In the genomic region with DNA sequence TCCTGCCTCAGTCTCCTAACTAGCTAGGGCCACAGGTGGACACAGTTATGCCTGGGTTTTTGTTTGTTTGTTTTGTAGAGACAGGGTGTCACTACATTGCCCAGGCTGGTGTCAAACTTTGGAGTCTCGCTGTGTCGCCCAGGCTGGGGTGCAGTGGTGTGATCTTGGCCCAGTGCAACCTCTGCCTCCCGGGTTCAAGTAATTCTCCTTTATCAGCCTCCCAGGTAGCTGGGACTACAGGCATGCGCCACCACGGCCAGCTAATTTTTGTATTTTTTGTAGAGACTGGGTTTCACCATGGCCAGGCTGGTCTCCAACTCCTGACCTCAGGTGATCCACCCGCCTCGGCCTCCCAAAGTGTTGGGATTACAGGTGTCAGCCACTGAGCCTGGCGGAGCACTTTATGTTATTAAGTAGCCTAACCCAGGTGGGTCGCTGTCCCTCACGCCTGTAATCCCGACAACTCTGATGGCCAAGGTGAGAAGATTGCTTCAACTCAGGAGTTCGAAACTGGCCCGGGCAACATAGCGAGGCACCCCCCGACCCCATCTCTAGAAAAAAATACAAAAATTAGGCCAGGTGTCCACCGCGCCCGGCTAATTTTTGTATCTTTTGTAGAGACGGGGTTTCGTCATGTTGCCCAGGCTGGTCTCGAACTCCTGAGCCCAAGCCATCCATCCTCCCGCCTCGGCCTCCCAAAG, we compare ENCODE assay signal across 7 cellular contexts.
DNase-seq lines count a peak whose midpoint lies in the region; ATAC-seq and TF ChIP-seq lines count a peak whose summit lies in the region.
"Not testable (repeated sequence)": the region's sequence is repeated elsewhere in the genome, so short reads cannot be mapped to it uniquely, and the experiment has no call there.

No MANE protein-coding gene starts in this region.

- WGBS in mesodermal cell (ENCODE audit: insufficient coverage in 2 of 2), 2 experiments: 92 to 98% methylated on average over 9 to 11 of the region's 23 CpGs

- peak overlapping the region; percentile 89 for H3K27ac ChIP-seq in foreskin keratinocyte
- H3K27ac ChIP-seq in mesodermal cell (ENCODE audit: low read depth, low read length, severe bottlenecking): not testable (repeated sequence)
- H3K27ac ChIP-seq in gastrocnemius medialis: peak overlapping the region; percentile 86 to 93 (median 90)

- TF ChIP-seq POLR2A in gastrocnemius medialis (IDR thresholded peaks at IDR 0.05): not testable (repeated sequence)

- not testable (repeated sequence) for H3K9me3 ChIP-seq in ES-I3 (ENCODE audit: control insufficient read depth, insufficient read depth, low read length); mesodermal cell (ENCODE audit: control insufficient read depth, low read length); gastrocnemius medialis

- H3K9ac ChIP-seq in ES-I3 (ENCODE audit: low read depth, low read length): peak overlapping the region; percentile 11; the same call in 1 of the 2 replicates

- H3K4me3 Mint-ChIP-seq in activated CD4-positive, alpha-beta memory T cell treated with anti-CD3 and anti-CD28 coated beads for 36 hours: peak overlapping the region; percentile 98
- H3K4me3 Mint-ChIP-seq in MCF 10A (ENCODE audit: unreplicated experiment): peak overlapping the region; percentile 85

- not testable (repeated sequence) for ATAC-seq in foreskin keratinocyte, gastrocnemius medialis

- POLR2A ChIA-PET in activated CD4-positive, alpha-beta memory T cell treated with anti-CD3 and anti-CD28 coated beads for 36 hours (lab: Charles Lee): interaction anchor here (1.0 kb wide), 1 partner anchor 92 kb away, joined by 3 read pairs; no protein-coding TSS in a partner anchor
- POLR2A ChIA-PET in MCF 10A (lab: Yijun Ruan, JAX): interaction anchor here (1.2 kb wide), 1 partner anchor 128 kb away, joined by 3 read pairs; no protein-coding TSS in a partner anchor

- intact Hi-C loops in activated CD4-positive, alpha-beta memory T cell treated with anti-CD3 and anti-CD28 coated beads for 36 hours (cut with micrococcal nuclease); MCF 10A (cut with micrococcal nuclease); gastrocnemius medialis (cut with DNase I; ENCODE audit: low total_unique reads): not testable (repeated sequence)

- H3K9me3 Mint-ChIP-seq in activated CD4-positive, alpha-beta memory T cell treated with anti-CD3 and anti-CD28 coated beads for 36 hours; MCF 10A (ENCODE audit: unreplicated experiment): not testable (repeated sequence)

- not testable (repeated sequence) for H3K27ac Mint-ChIP-seq in activated CD4-positive, alpha-beta memory T cell treated with anti-CD3 and anti-CD28 coated beads for 36 hours; MCF 10A (ENCODE audit: low read depth, unreplicated experiment)

- not testable (repeated sequence) for H3K4me1 ChIP-seq in ES-I3 (ENCODE audit: insufficient read depth, low read length); foreskin keratinocyte; mesodermal cell (ENCODE audit: control insufficient read depth, insufficient read depth, low read length, poor library complexity, severe bottlenecking); gastrocnemius medialis

- peak overlapping the region; percentile 60 for H3K4me3 ChIP-seq in mesodermal cell (ENCODE audit: extremely low read depth, insufficient read depth, low read length, poor library complexity, severe bottlenecking)
- peak overlapping the region; percentile 64 to 92 (median 80) for H3K4me3 ChIP-seq in gastrocnemius medialis

- in situ Hi-C loops in gastrocnemius medialis (cut with MboI; ENCODE audit: low sequenced_read_pairs in 4 of 4): not testable (repeated sequence)

- H3K36me3 ChIP-seq in ES-I3 (ENCODE audit: insufficient read depth, low read length); mesodermal cell (ENCODE audit: control insufficient read depth, insufficient read depth, low read length); gastrocnemius medialis: not testable (repeated sequence)

- not testable (repeated sequence) for BruUV-seq in MCF 10A (replicated peaks; lab: Mats Ljungman, UMichigan)

- TF ChIP-seq CTCF in MCF 10A (IDR thresholded peaks at IDR 0.05; ENCODE audit: unreplicated experiment); foreskin keratinocyte (conservative IDR thresholded peaks at IDR 0.05); gastrocnemius medialis (IDR thresholded peaks at IDR 0.05 in 4 of 5, conservative IDR thresholded peaks at IDR 0.05 in 1 of 5): not testable (repeated sequence)

- not testable (repeated sequence) for H3K27me3 Mint-ChIP-seq in activated CD4-positive, alpha-beta memory T cell treated with anti-CD3 and anti-CD28 coated beads for 36 hours; MCF 10A (ENCODE audit: insufficient read depth, unreplicated experiment)

- H3K36me3 Mint-ChIP-seq in activated CD4-positive, alpha-beta memory T cell treated with anti-CD3 and anti-CD28 coated beads for 36 hours; MCF 10A (ENCODE audit: insufficient read depth, unreplicated experiment): not testable (repeated sequence)

- H3K27me3 ChIP-seq in foreskin keratinocyte, gastrocnemius medialis: not testable (repeated sequence)

- CTCF ChIA-PET in activated CD4-positive, alpha-beta memory T cell treated with anti-CD3 and anti-CD28 coated beads for 36 hours (lab: Charles Lee): not testable (repeated sequence)
- CTCF ChIA-PET in MCF 10A (lab: Yijun Ruan, JAX): interaction anchor here (0.7 kb wide), 1 partner anchor 105 kb away, joined by 3 read pairs; no protein-coding TSS in a partner anchor

- H3K4me1 Mint-ChIP-seq in activated CD4-positive, alpha-beta memory T cell treated with anti-CD3 and anti-CD28 coated beads for 36 hours (ENCODE audit: low read depth); MCF 10A (ENCODE audit: insufficient read depth, unreplicated experiment): not testable (repeated sequence)

- DNase-seq in NAMALWA (ENCODE audit: low spot score): peak; percentile 12
- peak; percentile 8 for DNase-seq in activated CD4-positive, alpha-beta memory T cell treated with anti-CD3 and anti-CD28 coated beads for 36 hours
- not testable (repeated sequence) for DNase-seq in MCF 10A (ENCODE audit: unreplicated experiment); foreskin keratinocyte; gastrocnemius medialis
